Comparison of ENCODE assay signal across 22 cellular contexts in genomic region chr10:118520116-118520742, GRCh38.
"Had no signal": no experiment of that assay in that cellular context is flagged by ENCODE, and none has a peak within 500 bp of the region (broad histone marks: within the 10 kb centered on the region; RNA-seq: fewer than 3 reads in every experiment).

No MANE protein-coding gene starts in this region.

- ATAC-seq: T-helper 17 cell had no signal

- DNase-seq: activated CD4-positive, alpha-beta memory T cell treated with anti-CD3 and anti-CD28 coated beads for 36 hours; activated CD4-positive, alpha-beta T cell treated with anti-CD3 and anti-CD28 coated beads, Interleukin-2, amount 10 ng/mL, durations not matched to agents 7 days and 5 days; activated CD4-positive, CD25-positive, alpha-beta regulatory T cell; activated effector memory CD4-positive, alpha-beta T cell treated with Interleukin-2 at 50 U/mL for 16 hours; activated naive CD4-positive, alpha-beta T cell; activated T-cell treated with anti-CD3 and anti-CD28 coated beads, Interleukin-2, amount 50 U/mL, for 24 hours; amygdala; Karpas-422; MM.1S; NCI-H1105; NCI-H1436; NCI-H187 treated with DMSO at 0.1 percent for 48 hours; NCI-H2171; NCI-H2227 treated with DMSO at 0.1 percent for 48 hours; NCI-H446 treated with DMSO at 0.1 percent for 48 hours; NCI-H524 treated with DMSO at 0.1 percent for 48 hours; NCI-H774; NK-92 treated with Interleukin-12 subunit alpha and Interleukin-12 subunit beta, amount 100 ng/mL, for 24 hours; Peyer's patch; Right ventricle myocardium superior; T-helper 17 cell; T-helper 9 cell had no signal
